ENCODE assay signal across 8 cellular contexts in the genomic region with DNA sequence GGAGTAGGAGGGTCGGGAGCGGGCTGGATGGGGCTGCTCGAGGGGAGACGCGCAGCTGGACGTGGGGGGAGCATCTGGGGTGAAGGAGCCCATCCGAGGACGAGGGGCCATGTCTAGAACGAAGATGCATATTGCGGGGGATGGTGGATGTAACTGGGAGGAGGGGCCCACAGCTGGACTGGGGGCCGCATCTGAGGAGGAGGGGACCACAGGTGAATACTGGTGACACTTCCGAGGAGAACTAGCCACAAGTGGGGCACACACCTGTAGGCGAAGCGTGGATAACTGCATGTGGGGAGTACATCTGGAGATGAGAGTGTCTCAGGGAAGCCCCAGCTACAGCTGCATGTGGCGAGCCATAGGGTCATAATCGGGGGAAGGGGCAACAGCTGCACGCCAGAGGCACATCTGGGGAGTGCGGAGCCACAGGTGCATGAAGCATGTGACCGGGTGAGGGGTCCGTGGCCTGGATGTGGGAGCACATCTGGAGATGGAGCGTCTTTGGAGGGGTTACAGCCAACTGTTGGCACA. TPM values are rescaled to one million over a fixed set of nuclear protein-coding genes. Genes with fewer than 3 reads are reported as not detected.
A peak's percentile ranks its signal among the peaks of the same experiment; 100 is the strongest.
DNase-seq lines count a peak whose midpoint lies in the region; ATAC-seq and TF ChIP-seq lines count a peak whose summit lies in the region.

No MANE protein-coding gene starts in this region.

- peaks cover 50% of the 10 kb centered on the region for H3K79me2 ChIP-seq in MM.1S (ENCODE audit: low read length)

- peak overlapping the region; percentile 93 for H2AFZ ChIP-seq in MM.1S (ENCODE audit: low read length)

- no peaks in the 10 kb centered on the region for H3K9me3 Mint-ChIP-seq in natural killer cell

- peak; percentile 21 for DNase-seq in MM.1S
- DNase-seq in coronary artery (ENCODE audit: low spot score): no peak
- no peak for DNase-seq in natural killer cell
- DNase-seq in effector CD4-positive, alpha-beta T cell: no peak
- DNase-seq in NCI-H526 (lab: John Stamatoyannopoulos, UW): no peak

- H3K27ac ChIP-seq in MM.1S (ENCODE audit: low read length) (no peak overlapping the region), coronary artery (peak overlapping the region; percentile 76 to 96)

- intact Hi-C loops in natural killer cell (cut with micrococcal nuclease): loop anchor here (2.0 kb wide), 1 partner anchor 90 kb away; no protein-coding TSS in a partner anchor

- H3K9me3 ChIP-seq in MM.1S (replicated peaks; ENCODE audit: insufficient read depth, low read length): no peaks in the 10 kb centered on the region

- TF ChIP-seq CTCF in GM12875 (IDR thresholded peaks at IDR 0.05; ENCODE audit: borderline replicate concordance, insufficient read depth, low read depth, low read length) (no peak), MM.1S (IDR thresholded peaks at IDR 0.05; ENCODE audit: low read length) (no peak), coronary artery (IDR thresholded peaks at IDR 0.05) (no peak), natural killer cell (IDR thresholded peaks at IDR 0.05) (no peak)

- H3F3A ChIP-seq in MM.1S (ENCODE audit: insufficient read depth, low read length): peaks cover 10% of the 10 kb centered on the region

- ATAC-seq in natural killer cell (no peak), HG02938 (IDR thresholded peaks at IDR 0.05; ENCODE audit: unreplicated experiment) (no peak), HG03135 (IDR thresholded peaks at IDR 0.05; ENCODE audit: unreplicated experiment) (no peak)

- H3K9me2 ChIP-seq in MM.1S (replicated peaks; ENCODE audit: insufficient read depth, low read length): no peaks in the 10 kb centered on the region

- peak overlapping the region; percentile 92 for H3K4me3 Mint-ChIP-seq in natural killer cell

- H3K4me1 ChIP-seq in MM.1S (ENCODE audit: low read length): peaks cover 23% of the 10 kb centered on the region

- H3K4me2 ChIP-seq in MM.1S (ENCODE audit: low read depth, low read length): peak overlapping the region; percentile 82

- H3K4me3 ChIP-seq in GM12875 (ENCODE audit: low read depth, low read length) (peak overlapping the region; percentile 79), MM.1S (ENCODE audit: low read length) (peak overlapping the region; percentile 99), coronary artery (peak overlapping the region; percentile 86)

- H3K9ac ChIP-seq in MM.1S (ENCODE audit: low read length): peak overlapping the region; percentile 96

- no peaks in the 10 kb centered on the region for H3K36me3 ChIP-seq in MM.1S (replicated peaks; ENCODE audit: insufficient read depth, low read length)

- peak overlapping the region; percentile 91 to 98 for H3K27ac Mint-ChIP-seq in natural killer cell

- H3K27me3 Mint-ChIP-seq in natural killer cell (ENCODE audit: low read depth in 2 of 2): no peaks in the 10 kb centered on the region

- no peaks in the 10 kb centered on the region for H3K27me3 ChIP-seq in MM.1S (replicated peaks; ENCODE audit: insufficient read depth, low read length)

- H3K36me3 Mint-ChIP-seq in natural killer cell: peaks cover 8% of the 10 kb centered on the region

- peaks cover 8% of the 10 kb centered on the region for H4K20me1 ChIP-seq in MM.1S (ENCODE audit: insufficient read depth, low read length)

- H3K4me1 Mint-ChIP-seq in natural killer cell: peaks cover 26 to 47% of the 10 kb centered on the region in 2 donors

RNA-seq across cellular contexts. Expression of a gene that starts 0.4 kb away (rescaled TPM):
- total RNA-seq in natural killer cell: 1 to 10 TPM; 4.0 to 7.0 (median 5.4) TPM

RNA-seq across cellular contexts. Expression of a gene that starts 0.7 kb away (rescaled TPM):
- 10 to 100 TPM; 45.4 to 65.2 (median 57.2) TPM for total RNA-seq in natural killer cell
